ENCODE assay signal across 1 cellular context in the genomic region with DNA sequence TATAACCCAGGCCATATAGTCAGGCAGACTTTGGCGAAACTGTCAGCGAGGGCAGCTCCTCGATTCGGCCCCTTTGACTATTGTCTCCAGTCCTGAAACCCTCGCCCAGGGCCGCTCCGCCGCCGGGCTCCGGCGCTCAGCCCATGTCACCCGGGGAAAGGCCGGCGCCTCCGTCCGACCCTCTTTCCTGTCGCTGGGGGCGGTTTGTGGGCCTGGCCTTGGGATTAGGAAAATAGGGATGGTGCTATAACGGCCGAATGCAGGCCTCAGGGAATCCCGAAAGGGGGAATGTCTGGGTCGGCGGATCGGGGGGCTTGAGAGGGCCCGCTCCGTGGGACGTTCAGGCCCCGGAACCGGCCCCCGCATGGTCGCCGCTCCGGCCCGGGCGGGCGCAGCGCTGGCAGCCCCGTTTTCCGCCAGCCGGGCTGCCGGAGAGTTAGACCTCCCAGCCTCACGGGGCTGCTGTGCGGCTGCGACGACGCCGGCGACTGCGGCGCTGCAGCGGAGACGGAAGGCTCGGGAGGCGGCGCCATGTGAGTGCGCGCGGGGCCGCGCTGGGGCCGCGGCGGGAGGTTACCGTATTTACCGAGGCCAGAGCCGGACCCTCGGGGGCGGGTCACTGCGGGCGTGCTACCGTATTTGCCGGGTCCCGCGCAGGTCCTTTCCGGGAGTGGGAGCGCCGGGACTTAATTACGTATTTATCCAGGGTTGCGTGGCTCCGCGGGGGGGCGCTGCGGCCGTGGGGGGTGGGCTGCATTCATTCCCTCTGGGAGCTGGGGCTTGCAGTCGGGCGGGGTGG.
A peak's percentile ranks its signal among the peaks of the same experiment; 100 is the strongest.
TF ChIP-seq lines count a peak whose summit lies in the region.

No MANE protein-coding gene starts in this region.

TF ChIP-seq in HepG2, 621 proteins besides CTCF, POLR2A, EP300 and RAD21 (continued from another document and continues in another):
- TF ChIP-seq, protein P1, sequence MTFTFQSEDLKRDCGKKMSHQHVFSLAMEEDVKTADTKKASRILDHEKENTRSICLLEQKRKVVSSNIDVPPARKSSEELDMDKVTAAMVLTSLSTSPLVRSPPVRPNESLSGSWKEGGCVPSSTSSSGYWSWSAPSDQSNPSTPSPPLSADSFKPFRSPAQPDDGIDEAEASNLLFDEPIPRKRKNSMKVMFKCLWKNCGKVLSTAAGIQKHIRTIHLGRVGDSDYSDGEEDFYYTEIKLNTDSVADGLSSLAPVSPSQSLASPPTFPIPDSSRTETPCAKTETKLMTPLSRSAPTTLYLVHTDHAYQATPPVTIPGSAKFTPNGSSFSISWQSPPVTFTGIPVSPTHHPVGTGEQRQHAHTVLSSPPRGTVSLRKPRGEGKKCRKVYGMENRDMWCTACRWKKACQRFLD (CRISPR knock-in tag; IDR thresholded peaks at IDR 0.05; ENCODE audit: borderline replicate concordance) = no peak; the same call in 1 of the 2 replicates
- TF ChIP-seq ZFP41 (CRISPR knock-in tag; IDR thresholded peaks at IDR 0.05; ENCODE audit: borderline replicate concordance) (no peak), MAZ (IDR thresholded peaks at IDR 0.05; ENCODE audit: borderline replicate concordance, low read depth, low read length) (peak; percentile 78; the same call in 1 of the 2 replicates), MAZ (CRISPR knock-in tag; IDR thresholded peaks at IDR 0.05; ENCODE audit: low read depth) (no peak; the same call in 1 of the 2 replicates), SRSF4 (IDR thresholded peaks at IDR 0.05; ENCODE audit: low read depth, low read length, poor library complexity, severe bottlenecking) (no peak), ZNF792 (CRISPR knock-in tag; IDR thresholded peaks at IDR 0.05) (no peak; the same call in 1 of the 2 replicates), CEBPG (CRISPR knock-in tag; IDR thresholded peaks at IDR 0.05) (no peak), ISX (CRISPR knock-in tag; conservative IDR thresholded peaks at IDR 0.05) (0 out of 2 replicates have a peak, but pooled peaks have one; percentile 64), ZNF33A (CRISPR knock-in tag; IDR thresholded peaks at IDR 0.05; ENCODE audit: borderline replicate concordance) (no peak), RNF2 (conservative IDR thresholded peaks at IDR 0.05; ENCODE audit: low read depth) (0 out of 2 replicates have a peak, but pooled peaks have one; percentile 34), MEIS1 (CRISPR knock-in tag; IDR thresholded peaks at IDR 0.05; ENCODE audit: borderline replicate concordance) (0 out of 2 replicates have a peak, but pooled peaks have one; percentile 36), BHLHE40 (IDR thresholded peaks at IDR 0.05; ENCODE audit: low read length) (peak; percentile 49), ZSCAN22 (CRISPR knock-in tag; IDR thresholded peaks at IDR 0.05) (no peak), CREB3 (CRISPR knock-in tag; IDR thresholded peaks at IDR 0.05) (no peak), CENPBD1 (CRISPR knock-in tag; IDR thresholded peaks at IDR 0.05; ENCODE audit: borderline replicate concordance, low read depth) (no peak; the same call in 1 of the 2 replicates), ZNF850 (CRISPR knock-in tag; conservative IDR thresholded peaks at IDR 0.05) (no peak), SMAD9 (CRISPR knock-in tag; IDR thresholded peaks at IDR 0.05) (no peak), ZNF780A (CRISPR knock-in tag; IDR thresholded peaks at IDR 0.05) (no peak), ZNF619 (CRISPR knock-in tag; IDR thresholded peaks at IDR 0.05) (no peak; the same call in 1 of the 2 replicates), ATF1 (CRISPR knock-in tag; IDR thresholded peaks at IDR 0.05) (no peak), ZNF784 (CRISPR knock-in tag; IDR thresholded peaks at IDR 0.05; ENCODE audit: borderline replicate concordance) (peak; percentile 61; the same call in 1 of the 2 replicates), NFIB (CRISPR knock-in tag; IDR thresholded peaks at IDR 0.05; ENCODE audit: borderline replicate concordance) (no peak), ZNF558 (CRISPR knock-in tag; IDR thresholded peaks at IDR 0.05; ENCODE audit: borderline replicate concordance) (no peak; the same call in 1 of the 2 replicates), ZNF33B (CRISPR knock-in tag; IDR thresholded peaks at IDR 0.05) (no peak), HNRNPLL (IDR thresholded peaks at IDR 0.05; ENCODE audit: low read depth, low read length, poor library complexity, severe bottlenecking) (peak; percentile 88), NR2F2 (IDR thresholded peaks at IDR 0.05; ENCODE audit: borderline replicate concordance, low read depth) (no peak), KDM1A (CRISPR knock-in tag; IDR thresholded peaks at IDR 0.05) (no peak), ZNF460 (CRISPR knock-in tag; IDR thresholded peaks at IDR 0.05; ENCODE audit: borderline replicate concordance) (no peak), GATAD2A (CRISPR knock-in tag; IDR thresholded peaks at IDR 0.05) (no peak), ZFP36 (IDR thresholded peaks at IDR 0.05; ENCODE audit: borderline replicate concordance, low read depth, low read length, partially characterized antibody) (no peak), ZNF34 (CRISPR knock-in tag; IDR thresholded peaks at IDR 0.05; ENCODE audit: borderline replicate concordance) (peak; percentile 85; the same call in 1 of the 2 replicates), ZNF484 (CRISPR knock-in tag; IDR thresholded peaks at IDR 0.05; ENCODE audit: borderline replicate concordance, low read depth) (0 out of 2 replicates have a peak, but pooled peaks have one; percentile 64), HOXA9 (CRISPR knock-in tag; IDR thresholded peaks at IDR 0.05; ENCODE audit: borderline replicate concordance) (peak; percentile 66; the same call in 1 of the 2 replicates), ZNF639 (CRISPR knock-in tag; conservative IDR thresholded peaks at IDR 0.05) (no peak; the same call in 1 of the 2 replicates), AGO1 (IDR thresholded peaks at IDR 0.05; ENCODE audit: low read depth, low read length, poor library complexity, severe bottlenecking) (peak; percentile 50)
- TF ChIP-seq, protein P2, sequence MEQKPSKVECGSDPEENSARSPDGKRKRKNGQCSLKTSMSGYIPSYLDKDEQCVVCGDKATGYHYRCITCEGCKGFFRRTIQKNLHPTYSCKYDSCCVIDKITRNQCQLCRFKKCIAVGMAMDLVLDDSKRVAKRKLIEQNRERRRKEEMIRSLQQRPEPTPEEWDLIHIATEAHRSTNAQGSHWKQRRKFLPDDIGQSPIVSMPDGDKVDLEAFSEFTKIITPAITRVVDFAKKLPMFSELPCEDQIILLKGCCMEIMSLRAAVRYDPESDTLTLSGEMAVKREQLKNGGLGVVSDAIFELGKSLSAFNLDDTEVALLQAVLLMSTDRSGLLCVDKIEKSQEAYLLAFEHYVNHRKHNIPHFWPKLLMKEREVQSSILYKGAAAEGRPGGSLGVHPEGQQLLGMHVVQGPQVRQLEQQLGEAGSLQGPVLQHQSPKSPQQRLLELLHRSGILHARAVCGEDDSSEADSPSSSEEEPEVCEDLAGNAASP (CRISPR knock-in tag; IDR thresholded peaks at IDR 0.05; ENCODE audit: borderline replicate concordance) = peak; percentile 52; the same call in 1 of the 2 replicates
- TF ChIP-seq, protein P3, sequence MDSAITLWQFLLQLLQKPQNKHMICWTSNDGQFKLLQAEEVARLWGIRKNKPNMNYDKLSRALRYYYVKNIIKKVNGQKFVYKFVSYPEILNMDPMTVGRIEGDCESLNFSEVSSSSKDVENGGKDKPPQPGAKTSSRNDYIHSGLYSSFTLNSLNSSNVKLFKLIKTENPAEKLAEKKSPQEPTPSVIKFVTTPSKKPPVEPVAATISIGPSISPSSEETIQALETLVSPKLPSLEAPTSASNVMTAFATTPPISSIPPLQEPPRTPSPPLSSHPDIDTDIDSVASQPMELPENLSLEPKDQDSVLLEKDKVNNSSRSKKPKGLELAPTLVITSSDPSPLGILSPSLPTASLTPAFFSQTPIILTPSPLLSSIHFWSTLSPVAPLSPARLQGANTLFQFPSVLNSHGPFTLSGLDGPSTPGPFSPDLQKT (CRISPR knock-in tag; IDR thresholded peaks at IDR 0.05; ENCODE audit: borderline replicate concordance) = 0 out of 2 replicates have a peak, but pooled peaks have one; percentile 42
- TF ChIP-seq, protein P4, sequence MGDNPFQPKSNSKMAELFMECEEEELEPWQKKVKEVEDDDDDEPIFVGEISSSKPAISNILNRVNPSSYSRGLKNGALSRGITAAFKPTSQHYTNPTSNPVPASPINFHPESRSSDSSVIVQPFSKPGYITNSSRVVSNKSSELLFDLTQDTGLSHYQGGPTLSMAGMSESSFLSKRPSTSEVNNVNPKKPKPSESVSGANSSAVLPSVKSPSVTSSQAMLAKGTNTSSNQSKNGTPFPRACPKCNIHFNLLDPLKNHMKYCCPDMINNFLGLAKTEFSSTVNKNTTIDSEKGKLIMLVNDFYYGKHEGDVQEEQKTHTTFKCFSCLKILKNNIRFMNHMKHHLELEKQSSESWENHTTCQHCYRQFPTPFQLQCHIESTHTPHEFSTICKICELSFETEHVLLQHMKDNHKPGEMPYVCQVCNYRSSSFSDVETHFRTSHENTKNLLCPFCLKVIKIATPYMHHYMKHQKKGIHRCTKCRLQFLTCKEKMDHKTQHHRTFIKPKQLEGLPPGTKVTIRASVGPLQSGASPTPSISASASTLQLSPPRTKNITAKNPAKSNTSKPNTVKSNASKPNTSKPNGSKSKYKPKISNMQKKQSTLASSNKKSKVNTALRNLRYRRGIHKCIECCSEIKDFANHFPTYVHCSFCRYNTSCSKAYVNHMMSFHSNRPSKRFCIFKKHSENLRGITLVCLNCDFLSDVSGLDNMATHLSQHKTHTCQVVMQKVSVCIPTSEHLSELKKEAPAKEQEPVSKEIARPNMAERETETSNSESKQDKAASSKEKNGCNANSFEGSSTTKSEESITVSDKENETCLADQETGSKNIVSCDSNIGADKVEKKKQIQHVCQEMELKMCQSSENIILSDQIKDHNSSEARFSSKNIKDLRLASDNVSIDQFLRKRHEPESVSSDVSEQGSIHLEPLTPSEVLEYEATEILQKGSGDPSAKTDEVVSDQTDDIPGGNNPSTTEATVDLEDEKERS (CRISPR knock-in tag; IDR thresholded peaks at IDR 0.05) = no peak
- TF ChIP-seq, protein P5, sequence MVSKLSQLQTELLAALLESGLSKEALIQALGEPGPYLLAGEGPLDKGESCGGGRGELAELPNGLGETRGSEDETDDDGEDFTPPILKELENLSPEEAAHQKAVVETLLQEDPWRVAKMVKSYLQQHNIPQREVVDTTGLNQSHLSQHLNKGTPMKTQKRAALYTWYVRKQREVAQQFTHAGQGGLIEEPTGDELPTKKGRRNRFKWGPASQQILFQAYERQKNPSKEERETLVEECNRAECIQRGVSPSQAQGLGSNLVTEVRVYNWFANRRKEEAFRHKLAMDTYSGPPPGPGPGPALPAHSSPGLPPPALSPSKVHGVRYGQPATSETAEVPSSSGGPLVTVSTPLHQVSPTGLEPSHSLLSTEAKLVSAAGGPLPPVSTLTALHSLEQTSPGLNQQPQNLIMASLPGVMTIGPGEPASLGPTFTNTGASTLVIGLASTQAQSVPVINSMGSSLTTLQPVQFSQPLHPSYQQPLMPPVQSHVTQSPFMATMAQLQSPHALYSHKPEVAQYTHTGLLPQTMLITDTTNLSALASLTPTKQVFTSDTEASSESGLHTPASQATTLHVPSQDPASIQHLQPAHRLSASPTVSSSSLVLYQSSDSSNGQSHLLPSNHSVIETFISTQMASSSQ (IDR thresholded peaks at IDR 0.05; ENCODE audit: low read depth) = peak; percentile 17; the same call in 1 of the 2 replicates
- TF ChIP-seq, protein P5 (CRISPR knock-in tag; IDR thresholded peaks at IDR 0.05; ENCODE audit: borderline replicate concordance) = peak; percentile 74
- TF ChIP-seq, protein P6, sequence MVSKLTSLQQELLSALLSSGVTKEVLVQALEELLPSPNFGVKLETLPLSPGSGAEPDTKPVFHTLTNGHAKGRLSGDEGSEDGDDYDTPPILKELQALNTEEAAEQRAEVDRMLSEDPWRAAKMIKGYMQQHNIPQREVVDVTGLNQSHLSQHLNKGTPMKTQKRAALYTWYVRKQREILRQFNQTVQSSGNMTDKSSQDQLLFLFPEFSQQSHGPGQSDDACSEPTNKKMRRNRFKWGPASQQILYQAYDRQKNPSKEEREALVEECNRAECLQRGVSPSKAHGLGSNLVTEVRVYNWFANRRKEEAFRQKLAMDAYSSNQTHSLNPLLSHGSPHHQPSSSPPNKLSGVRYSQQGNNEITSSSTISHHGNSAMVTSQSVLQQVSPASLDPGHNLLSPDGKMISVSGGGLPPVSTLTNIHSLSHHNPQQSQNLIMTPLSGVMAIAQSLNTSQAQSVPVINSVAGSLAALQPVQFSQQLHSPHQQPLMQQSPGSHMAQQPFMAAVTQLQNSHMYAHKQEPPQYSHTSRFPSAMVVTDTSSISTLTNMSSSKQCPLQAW (CRISPR knock-in tag; IDR thresholded peaks at IDR 0.05) = no peak
